Comparison of ENCODE assay signal across 1 cellular context in the genomic region with DNA sequence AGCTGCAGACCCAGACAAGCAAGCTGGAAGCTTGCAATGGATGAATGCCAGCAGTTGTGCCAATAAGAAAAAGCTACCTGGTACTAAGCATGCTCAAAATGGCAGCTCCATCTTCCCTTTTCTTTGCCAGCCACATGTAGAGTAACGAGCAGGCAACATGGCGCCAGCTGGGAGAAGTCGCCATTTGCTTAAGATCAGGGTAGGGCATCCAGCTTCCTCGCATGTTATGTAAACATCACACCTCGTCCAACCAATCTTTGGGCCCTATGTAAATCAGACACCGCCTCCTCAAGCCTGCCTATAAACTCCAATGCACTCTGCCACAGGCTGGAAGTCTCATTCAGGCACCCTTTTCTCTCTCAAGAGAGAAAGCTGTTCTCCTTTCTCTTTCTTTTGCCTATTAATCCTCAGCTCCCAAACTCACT.
TF ChIP-seq lines count a peak whose summit lies in the region.

No MANE protein-coding gene starts in this region.

TF ChIP-seq in K562, 482 proteins besides CTCF, POLR2A, EP300 and RAD21 (continued from another document and continues in another):
- no peak for TF ChIP-seq CHD4 (IDR thresholded peaks at IDR 0.05; ENCODE audit: insufficient read depth, insufficient replicate concordance, low read depth, low read length, poor library complexity, severe bottlenecking)
- no peak for TF ChIP-seq YBX1 (IDR thresholded peaks at IDR 0.05)
- TF ChIP-seq TEAD1 (CRISPR knock-in tag; IDR thresholded peaks at IDR 0.05): peak in 1 of 2 experiments; percentile 20; a peak in 1 of 4 replicates
- peak; percentile 32; the same call in 1 of the 2 replicates for TF ChIP-seq NR2C1 (IDR thresholded peaks at IDR 0.05)
- no peak for TF ChIP-seq NR2C1 (tag; IDR thresholded peaks at IDR 0.05)
- no peak for TF ChIP-seq ZNF707 (CRISPR knock-in tag; conservative IDR thresholded peaks at IDR 0.05)
- no peak for TF ChIP-seq POU5F1 (IDR thresholded peaks at IDR 0.05; ENCODE audit: borderline replicate concordance, low read depth, low read length, partially characterized antibody)
- no peak for TF ChIP-seq ZNF165 (CRISPR knock-in tag; IDR thresholded peaks at IDR 0.05; ENCODE audit: borderline replicate concordance)
- TF ChIP-seq NR3C1 (CRISPR knock-in tag; IDR thresholded peaks at IDR 0.05): no peak
- no peak for TF ChIP-seq HDAC3 (IDR thresholded peaks at IDR 0.05; ENCODE audit: borderline replicate concordance, partially characterized antibody)
- TF ChIP-seq RUNX1 (IDR thresholded peaks at IDR 0.05; ENCODE audit: low read depth): no peak
- TF ChIP-seq FOXK2 (conservative IDR thresholded peaks at IDR 0.05 in 1 of 2, IDR thresholded peaks at IDR 0.05 in 1 of 2; ENCODE audit: low read depth in 2 of 2): peak; percentile 97 to 99
- no peak for TF ChIP-seq SMC3 (conservative IDR thresholded peaks at IDR 0.05; ENCODE audit: insufficient read depth, low read depth, low read length)
- no peak for TF ChIP-seq XRCC5 (IDR thresholded peaks at IDR 0.05; ENCODE audit: low read depth, low read length)
- TF ChIP-seq ZNF232 (CRISPR knock-in tag; IDR thresholded peaks at IDR 0.05): no peak
- no peak for TF ChIP-seq HEY1 (CRISPR knock-in tag; IDR thresholded peaks at IDR 0.05; ENCODE audit: borderline replicate concordance)
- TF ChIP-seq ZNF239 (CRISPR knock-in tag; IDR thresholded peaks at IDR 0.05): no peak
- no peak for TF ChIP-seq TGIF2 (CRISPR knock-in tag; IDR thresholded peaks at IDR 0.05)
- no peak for TF ChIP-seq ZNF184 (CRISPR knock-in tag; IDR thresholded peaks at IDR 0.05)
- TF ChIP-seq PRPF4 (IDR thresholded peaks at IDR 0.05; ENCODE audit: insufficient read depth, low read depth, low read length, poor library complexity, severe bottlenecking): no peak
- TF ChIP-seq FOXM1 (IDR thresholded peaks at IDR 0.05; ENCODE audit: low read depth): no peak
- TF ChIP-seq FOXM1 (CRISPR knock-in tag; IDR thresholded peaks at IDR 0.05; ENCODE audit: low read depth): no peak
- no peak for TF ChIP-seq MCM7 (IDR thresholded peaks at IDR 0.05)
- TF ChIP-seq ZNF583 (CRISPR knock-in tag; IDR thresholded peaks at IDR 0.05): no peak
- no peak for TF ChIP-seq EZH2 (IDR thresholded peaks at IDR 0.05; ENCODE audit: borderline replicate concordance, low read depth, low read length)
- no peak for TF ChIP-seq THRAP3 (IDR thresholded peaks at IDR 0.05; ENCODE audit: borderline replicate concordance)
- TF ChIP-seq NBN (IDR thresholded peaks at IDR 0.05; ENCODE audit: low read depth): no peak
- TF ChIP-seq, protein P1, sequence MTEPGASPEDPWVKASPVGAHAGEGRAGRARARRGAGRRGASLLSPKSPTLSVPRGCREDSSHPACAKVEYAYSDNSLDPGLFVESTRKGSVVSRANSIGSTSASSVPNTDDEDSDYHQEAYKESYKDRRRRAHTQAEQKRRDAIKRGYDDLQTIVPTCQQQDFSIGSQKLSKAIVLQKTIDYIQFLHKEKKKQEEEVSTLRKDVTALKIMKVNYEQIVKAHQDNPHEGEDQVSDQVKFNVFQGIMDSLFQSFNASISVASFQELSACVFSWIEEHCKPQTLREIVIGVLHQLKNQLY (CRISPR knock-in tag; conservative IDR thresholded peaks at IDR 0.05): no peak
- no peak for TF ChIP-seq ZNF316 (IDR thresholded peaks at IDR 0.05)
- TF ChIP-seq NR1H2 (CRISPR knock-in tag; IDR thresholded peaks at IDR 0.05): no peak
- TF ChIP-seq, protein P2, sequence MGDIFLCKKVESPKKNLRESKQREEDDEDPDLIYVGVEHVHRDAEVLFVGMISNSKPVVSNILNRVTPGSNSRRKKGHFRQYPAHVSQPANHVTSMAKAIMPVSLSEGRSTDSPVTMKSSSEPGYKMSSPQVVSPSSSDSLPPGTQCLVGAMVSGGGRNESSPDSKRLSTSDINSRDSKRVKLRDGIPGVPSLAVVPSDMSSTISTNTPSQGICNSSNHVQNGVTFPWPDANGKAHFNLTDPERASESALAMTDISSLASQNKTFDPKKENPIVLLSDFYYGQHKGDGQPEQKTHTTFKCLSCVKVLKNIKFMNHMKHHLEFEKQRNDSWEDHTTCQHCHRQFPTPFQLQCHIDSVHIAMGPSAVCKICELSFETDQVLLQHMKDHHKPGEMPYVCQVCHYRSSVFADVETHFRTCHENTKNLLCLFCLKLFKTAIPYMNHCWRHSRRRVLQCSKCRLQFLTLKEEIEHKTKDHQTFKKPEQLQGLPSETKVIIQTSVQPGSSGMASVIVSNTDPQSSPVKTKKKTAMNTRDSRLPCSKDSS (IDR thresholded peaks at IDR 0.05; ENCODE audit: low read depth, partially characterized antibody): no peak
- TF ChIP-seq CC2D1A (IDR thresholded peaks at IDR 0.05): no peak
- peak; percentile 39; the same call in 1 of the 2 replicates for TF ChIP-seq PHF8 (IDR thresholded peaks at IDR 0.05; ENCODE audit: borderline replicate concordance, low read length)
- no peak for TF ChIP-seq RFX7 (CRISPR knock-in tag; IDR thresholded peaks at IDR 0.05)
- no peak for TF ChIP-seq SIN3B (IDR thresholded peaks at IDR 0.05; ENCODE audit: low read depth)
- no peak for TF ChIP-seq ZNF431 (CRISPR knock-in tag; IDR thresholded peaks at IDR 0.05)
- no peak for TF ChIP-seq ZBTB17 (CRISPR knock-in tag; IDR thresholded peaks at IDR 0.05)
- TF ChIP-seq SAFB (IDR thresholded peaks at IDR 0.05; ENCODE audit: borderline replicate concordance, low read depth, low read length): no peak
- TF ChIP-seq ZNF133 (CRISPR knock-in tag; IDR thresholded peaks at IDR 0.05): no peak
- TF ChIP-seq ZFP1 (CRISPR knock-in tag; IDR thresholded peaks at IDR 0.05): no peak
- 0 out of 2 replicates have a peak, but pooled peaks have one; percentile 10 for TF ChIP-seq TRIM28 (IDR thresholded peaks at IDR 0.05)
- TF ChIP-seq, protein P3, sequence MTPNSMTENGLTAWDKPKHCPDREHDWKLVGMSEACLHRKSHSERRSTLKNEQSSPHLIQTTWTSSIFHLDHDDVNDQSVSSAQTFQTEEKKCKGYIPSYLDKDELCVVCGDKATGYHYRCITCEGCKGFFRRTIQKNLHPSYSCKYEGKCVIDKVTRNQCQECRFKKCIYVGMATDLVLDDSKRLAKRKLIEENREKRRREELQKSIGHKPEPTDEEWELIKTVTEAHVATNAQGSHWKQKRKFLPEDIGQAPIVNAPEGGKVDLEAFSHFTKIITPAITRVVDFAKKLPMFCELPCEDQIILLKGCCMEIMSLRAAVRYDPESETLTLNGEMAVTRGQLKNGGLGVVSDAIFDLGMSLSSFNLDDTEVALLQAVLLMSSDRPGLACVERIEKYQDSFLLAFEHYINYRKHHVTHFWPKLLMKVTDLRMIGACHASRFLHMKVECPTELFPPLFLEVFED (CRISPR knock-in tag; conservative IDR thresholded peaks at IDR 0.05): no peak
- peak in 1 of 2 experiments; percentile 24; a peak in 1 of 4 replicates for TF ChIP-seq CSDE1 (IDR thresholded peaks at IDR 0.05)
- no peak for TF ChIP-seq U2AF2 (optimal IDR thresholded peaks at IDR 0.05; ENCODE audit: low read depth, low read length)
- TF ChIP-seq RBM14 (IDR thresholded peaks at IDR 0.05; ENCODE audit: borderline replicate concordance, insufficient read depth, low read depth, low read length): no peak
- no peak for TF ChIP-seq SIN3A (IDR thresholded peaks at IDR 0.05; ENCODE audit: borderline replicate concordance in 2 of 2, control insufficient read depth in 1 of 2, low read depth in 2 of 2, low read length in 2 of 2)
- TF ChIP-seq, protein P4, sequence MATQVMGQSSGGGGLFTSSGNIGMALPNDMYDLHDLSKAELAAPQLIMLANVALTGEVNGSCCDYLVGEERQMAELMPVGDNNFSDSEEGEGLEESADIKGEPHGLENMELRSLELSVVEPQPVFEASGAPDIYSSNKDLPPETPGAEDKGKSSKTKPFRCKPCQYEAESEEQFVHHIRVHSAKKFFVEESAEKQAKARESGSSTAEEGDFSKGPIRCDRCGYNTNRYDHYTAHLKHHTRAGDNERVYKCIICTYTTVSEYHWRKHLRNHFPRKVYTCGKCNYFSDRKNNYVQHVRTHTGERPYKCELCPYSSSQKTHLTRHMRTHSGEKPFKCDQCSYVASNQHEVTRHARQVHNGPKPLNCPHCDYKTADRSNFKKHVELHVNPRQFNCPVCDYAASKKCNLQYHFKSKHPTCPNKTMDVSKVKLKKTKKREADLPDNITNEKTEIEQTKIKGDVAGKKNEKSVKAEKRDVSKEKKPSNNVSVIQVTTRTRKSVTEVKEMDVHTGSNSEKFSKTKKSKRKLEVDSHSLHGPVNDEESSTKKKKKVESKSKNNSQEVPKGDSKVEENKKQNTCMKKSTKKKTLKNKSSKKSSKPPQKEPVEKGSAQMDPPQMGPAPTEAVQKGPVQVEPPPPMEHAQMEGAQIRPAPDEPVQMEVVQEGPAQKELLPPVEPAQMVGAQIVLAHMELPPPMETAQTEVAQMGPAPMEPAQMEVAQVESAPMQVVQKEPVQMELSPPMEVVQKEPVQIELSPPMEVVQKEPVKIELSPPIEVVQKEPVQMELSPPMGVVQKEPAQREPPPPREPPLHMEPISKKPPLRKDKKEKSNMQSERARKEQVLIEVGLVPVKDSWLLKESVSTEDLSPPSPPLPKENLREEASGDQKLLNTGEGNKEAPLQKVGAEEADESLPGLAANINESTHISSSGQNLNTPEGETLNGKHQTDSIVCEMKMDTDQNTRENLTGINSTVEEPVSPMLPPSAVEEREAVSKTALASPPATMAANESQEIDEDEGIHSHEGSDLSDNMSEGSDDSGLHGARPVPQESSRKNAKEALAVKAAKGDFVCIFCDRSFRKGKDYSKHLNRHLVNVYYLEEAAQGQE (CRISPR knock-in tag; IDR thresholded peaks at IDR 0.05; ENCODE audit: low read depth): no peak
- TF ChIP-seq, protein P5, sequence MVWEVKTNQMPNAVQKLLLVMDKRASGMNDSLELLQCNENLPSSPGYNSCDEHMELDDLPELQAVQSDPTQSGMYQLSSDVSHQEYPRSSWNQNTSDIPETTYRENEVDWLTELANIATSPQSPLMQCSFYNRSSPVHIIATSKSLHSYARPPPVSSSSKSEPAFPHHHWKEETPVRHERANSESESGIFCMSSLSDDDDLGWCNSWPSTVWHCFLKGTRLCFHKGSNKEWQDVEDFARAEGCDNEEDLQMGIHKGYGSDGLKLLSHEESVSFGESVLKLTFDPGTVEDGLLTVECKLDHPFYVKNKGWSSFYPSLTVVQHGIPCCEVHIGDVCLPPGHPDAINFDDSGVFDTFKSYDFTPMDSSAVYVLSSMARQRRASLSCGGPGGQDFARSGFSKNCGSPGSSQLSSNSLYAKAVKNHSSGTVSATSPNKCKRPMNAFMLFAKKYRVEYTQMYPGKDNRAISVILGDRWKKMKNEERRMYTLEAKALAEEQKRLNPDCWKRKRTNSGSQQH (CRISPR knock-in tag; IDR thresholded peaks at IDR 0.05): no peak
- TF ChIP-seq, protein P6, sequence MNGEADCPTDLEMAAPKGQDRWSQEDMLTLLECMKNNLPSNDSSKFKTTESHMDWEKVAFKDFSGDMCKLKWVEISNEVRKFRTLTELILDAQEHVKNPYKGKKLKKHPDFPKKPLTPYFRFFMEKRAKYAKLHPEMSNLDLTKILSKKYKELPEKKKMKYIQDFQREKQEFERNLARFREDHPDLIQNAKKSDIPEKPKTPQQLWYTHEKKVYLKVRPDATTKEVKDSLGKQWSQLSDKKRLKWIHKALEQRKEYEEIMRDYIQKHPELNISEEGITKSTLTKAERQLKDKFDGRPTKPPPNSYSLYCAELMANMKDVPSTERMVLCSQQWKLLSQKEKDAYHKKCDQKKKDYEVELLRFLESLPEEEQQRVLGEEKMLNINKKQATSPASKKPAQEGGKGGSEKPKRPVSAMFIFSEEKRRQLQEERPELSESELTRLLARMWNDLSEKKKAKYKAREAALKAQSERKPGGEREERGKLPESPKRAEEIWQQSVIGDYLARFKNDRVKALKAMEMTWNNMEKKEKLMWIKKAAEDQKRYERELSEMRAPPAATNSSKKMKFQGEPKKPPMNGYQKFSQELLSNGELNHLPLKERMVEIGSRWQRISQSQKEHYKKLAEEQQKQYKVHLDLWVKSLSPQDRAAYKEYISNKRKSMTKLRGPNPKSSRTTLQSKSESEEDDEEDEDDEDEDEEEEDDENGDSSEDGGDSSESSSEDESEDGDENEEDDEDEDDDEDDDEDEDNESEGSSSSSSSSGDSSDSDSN (IDR thresholded peaks at IDR 0.05; ENCODE audit: borderline replicate concordance in 1 of 2, low read depth in 2 of 2, low read length in 2 of 2): no peak
- no peak for TF ChIP-seq ZNF143 (CRISPR knock-in tag; IDR thresholded peaks at IDR 0.05)
- TF ChIP-seq, protein P7, sequence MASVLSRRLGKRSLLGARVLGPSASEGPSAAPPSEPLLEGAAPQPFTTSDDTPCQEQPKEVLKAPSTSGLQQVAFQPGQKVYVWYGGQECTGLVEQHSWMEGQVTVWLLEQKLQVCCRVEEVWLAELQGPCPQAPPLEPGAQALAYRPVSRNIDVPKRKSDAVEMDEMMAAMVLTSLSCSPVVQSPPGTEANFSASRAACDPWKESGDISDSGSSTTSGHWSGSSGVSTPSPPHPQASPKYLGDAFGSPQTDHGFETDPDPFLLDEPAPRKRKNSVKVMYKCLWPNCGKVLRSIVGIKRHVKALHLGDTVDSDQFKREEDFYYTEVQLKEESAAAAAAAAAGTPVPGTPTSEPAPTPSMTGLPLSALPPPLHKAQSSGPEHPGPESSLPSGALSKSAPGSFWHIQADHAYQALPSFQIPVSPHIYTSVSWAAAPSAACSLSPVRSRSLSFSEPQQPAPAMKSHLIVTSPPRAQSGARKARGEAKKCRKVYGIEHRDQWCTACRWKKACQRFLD (CRISPR knock-in tag; IDR thresholded peaks at IDR 0.05): peak; percentile 64; the same call in 1 of the 2 replicates
- TF ChIP-seq TAF1 (IDR thresholded peaks at IDR 0.05; ENCODE audit: control insufficient read depth, extremely low read depth, insufficient read depth, low read length, severe bottlenecking): peak; percentile 80
- TF ChIP-seq ZNF79 (CRISPR knock-in tag; IDR thresholded peaks at IDR 0.05; ENCODE audit: low read depth): no peak
- no peak for TF ChIP-seq HSF4 (CRISPR knock-in tag; IDR thresholded peaks at IDR 0.05; ENCODE audit: borderline replicate concordance)
- no peak for TF ChIP-seq ZNF830 (CRISPR knock-in tag; IDR thresholded peaks at IDR 0.05)
- TF ChIP-seq, protein P8, sequence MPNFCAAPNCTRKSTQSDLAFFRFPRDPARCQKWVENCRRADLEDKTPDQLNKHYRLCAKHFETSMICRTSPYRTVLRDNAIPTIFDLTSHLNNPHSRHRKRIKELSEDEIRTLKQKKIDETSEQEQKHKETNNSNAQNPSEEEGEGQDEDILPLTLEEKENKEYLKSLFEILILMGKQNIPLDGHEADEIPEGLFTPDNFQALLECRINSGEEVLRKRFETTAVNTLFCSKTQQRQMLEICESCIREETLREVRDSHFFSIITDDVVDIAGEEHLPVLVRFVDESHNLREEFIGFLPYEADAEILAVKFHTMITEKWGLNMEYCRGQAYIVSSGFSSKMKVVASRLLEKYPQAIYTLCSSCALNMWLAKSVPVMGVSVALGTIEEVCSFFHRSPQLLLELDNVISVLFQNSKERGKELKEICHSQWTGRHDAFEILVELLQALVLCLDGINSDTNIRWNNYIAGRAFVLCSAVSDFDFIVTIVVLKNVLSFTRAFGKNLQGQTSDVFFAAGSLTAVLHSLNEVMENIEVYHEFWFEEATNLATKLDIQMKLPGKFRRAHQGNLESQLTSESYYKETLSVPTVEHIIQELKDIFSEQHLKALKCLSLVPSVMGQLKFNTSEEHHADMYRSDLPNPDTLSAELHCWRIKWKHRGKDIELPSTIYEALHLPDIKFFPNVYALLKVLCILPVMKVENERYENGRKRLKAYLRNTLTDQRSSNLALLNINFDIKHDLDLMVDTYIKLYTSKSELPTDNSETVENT (CRISPR knock-in tag; IDR thresholded peaks at IDR 0.05): peak; percentile 53; the same call in 1 of the 2 replicates
- no peak for TF ChIP-seq SRSF7 (optimal IDR thresholded peaks at IDR 0.05; ENCODE audit: low read depth, low read length)
- TF ChIP-seq FOXA1 (IDR thresholded peaks at IDR 0.05; ENCODE audit: borderline replicate concordance): no peak
- TF ChIP-seq HLTF (IDR thresholded peaks at IDR 0.05): no peak
- no peak for TF ChIP-seq SMARCA5 (IDR thresholded peaks at IDR 0.05)
